Comparison of ENCODE assay signal across 24 cellular contexts in the genomic region with DNA sequence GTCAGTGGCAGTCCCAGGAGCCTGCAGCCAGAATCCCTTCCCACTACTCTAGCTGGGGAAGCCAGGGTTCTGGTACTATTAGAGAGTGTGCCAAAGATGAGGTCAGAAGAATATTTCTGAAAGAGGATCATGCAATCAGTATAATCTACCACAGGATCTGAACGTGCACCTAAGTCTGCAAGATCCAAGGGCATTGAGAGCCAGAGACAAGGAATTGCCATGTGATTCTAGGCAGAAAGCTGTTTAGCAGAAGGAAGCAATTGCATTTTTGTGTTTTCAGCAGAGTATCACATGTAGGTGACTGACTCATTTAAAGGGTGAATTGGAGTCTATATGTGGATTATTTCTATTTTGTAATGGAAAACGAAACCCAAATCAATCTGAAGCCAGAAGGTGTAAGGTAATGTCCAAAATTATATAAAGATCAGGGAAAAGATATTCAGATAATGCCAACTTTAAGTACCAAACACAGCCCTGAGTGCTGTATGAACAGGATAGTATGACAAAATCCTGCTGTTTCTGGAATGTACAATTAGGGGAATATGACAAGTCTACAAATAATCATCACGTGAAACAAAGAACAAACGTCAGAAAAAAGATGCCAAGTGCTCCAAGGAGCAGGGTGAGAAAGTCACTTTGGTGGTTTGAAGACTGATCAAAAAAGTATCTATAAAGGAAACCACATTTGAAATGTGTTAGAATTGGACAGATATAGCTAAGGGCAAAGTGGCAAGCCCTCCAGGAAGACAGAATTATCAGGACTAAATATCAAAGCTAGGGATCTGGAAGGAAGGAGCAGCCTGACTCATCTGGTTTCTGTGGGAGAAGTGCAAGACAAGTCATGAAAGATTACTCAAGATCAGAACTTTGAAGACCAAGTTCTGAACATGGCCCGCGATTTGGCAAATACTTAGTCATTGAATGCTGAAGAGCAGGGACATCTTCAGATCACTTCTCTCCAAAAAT.
DNase-seq lines count a peak whose midpoint lies in the region; ATAC-seq, FAIRE-seq and TF ChIP-seq lines count a peak whose summit lies in the region.
"Had no signal": no experiment of that assay in that cellular context is flagged by ENCODE, and none has a peak within 500 bp of the region (broad histone marks: within the 10 kb centered on the region; RNA-seq: fewer than 3 reads in every experiment).

No MANE protein-coding gene starts in this region.

- ATAC-seq in activated T-helper 17 cell treated with anti-CD3 and anti-CD28 coated beads, Interleukin-2, amount 50 U/mL, for 72 hours (replicated peaks): no peak
- ATAC-seq: mucosa of descending colon, T-helper 17 cell had no signal

- no peak overlapping the region for H3K27ac Mint-ChIP-seq in activated T-helper 2 cell treated with anti-CD3 and anti-CD28 coated beads, Interferon-gamma antibody, Interleukin-2, Interleukin-4, amounts not matched to agents 10 μg/mL and 5 μg/mL and 100 μg/mL, durations not matched to agents 14 hours and 24 hours and 36 hours
- H3K27ac Mint-ChIP-seq in activated T-helper 17 cell treated with anti-CD3 and anti-CD28 coated beads, Interleukin-2, amount 50 U/mL, for 72 hours: no peak overlapping the region
- H3K27ac Mint-ChIP-seq: B cell, immature natural killer cell, T-helper 17 cell had no signal

- no peak for TF ChIP-seq CTCF in bronchial epithelial cell (IDR thresholded peaks at IDR 0.05; ENCODE audit: insufficient read depth, low read length, severe bottlenecking)
- no peak for TF ChIP-seq CTCF in osteoblast (IDR thresholded peaks at IDR 0.05; ENCODE audit: extremely low read depth, low read depth, low read length)
- no peak for TF ChIP-seq CTCF in left ventricle myocardium inferior (IDR thresholded peaks at IDR 0.05; ENCODE audit: borderline replicate concordance)

- H4K20me1 ChIP-seq in osteoblast (ENCODE audit: insufficient read depth, low read length): no peaks in the 10 kb centered on the region

- no peak overlapping the region for H3K4me2 ChIP-seq in osteoblast (ENCODE audit: insufficient read depth, low read length)

- H3K27ac ChIP-seq in osteoblast (ENCODE audit: low read depth, low read length): peak overlapping the region; percentile 21
- no peak overlapping the region for H3K27ac ChIP-seq in left ventricle myocardium inferior (replicated peaks)
- H3K27ac ChIP-seq: adrenal gland, SJCRH30, spleen, stomach, VCaP had no signal

- H3K27me3 Mint-ChIP-seq in activated T-helper 2 cell treated with anti-CD3 and anti-CD28 coated beads, Interferon-gamma antibody, Interleukin-2, Interleukin-4, amounts not matched to agents 10 μg/mL and 5 μg/mL and 100 μg/mL, durations not matched to agents 14 hours and 24 hours and 36 hours (ENCODE audit: low read depth): no peaks in the 10 kb centered on the region
- peaks cover 8% of the 10 kb centered on the region for H3K27me3 Mint-ChIP-seq in activated T-helper 17 cell treated with anti-CD3 and anti-CD28 coated beads, Interleukin-2, amount 50 U/mL, for 72 hours
- H3K27me3 Mint-ChIP-seq: B cell had no signal

- H3K36me3 ChIP-seq in bronchial epithelial cell (ENCODE audit: control insufficient read depth, insufficient read depth, low read length) (no peaks in the 10 kb centered on the region), osteoblast (ENCODE audit: insufficient read depth, low read length) (no peaks in the 10 kb centered on the region), left ventricle myocardium inferior (no peaks in the 10 kb centered on the region)
- H3K36me3 ChIP-seq: adrenal gland, SJCRH30, spleen, stomach had no signal

- FAIRE-seq in bronchial epithelial cell (lab: Jason Lieb, UNC): no peak

- intact Hi-C loops in left ventricle myocardium inferior (cut with micrococcal nuclease): no loop called here
- intact Hi-C loops in activated T-helper 2 cell treated with anti-CD3 and anti-CD28 coated beads, Interferon-gamma antibody, Interleukin-2, Interleukin-4, amounts not matched to agents 10 μg/mL and 5 μg/mL and 100 μg/mL, durations not matched to agents 14 hours and 24 hours and 36 hours (cut with micrococcal nuclease): no loop called here

- no peaks in the 10 kb centered on the region for H3K79me2 ChIP-seq in osteoblast (ENCODE audit: insufficient read depth, low read length)

- H3K36me3 Mint-ChIP-seq in activated T-helper 2 cell treated with anti-CD3 and anti-CD28 coated beads, Interferon-gamma antibody, Interleukin-2, Interleukin-4, amounts not matched to agents 10 μg/mL and 5 μg/mL and 100 μg/mL, durations not matched to agents 14 hours and 24 hours and 36 hours (ENCODE audit: low read depth): no peaks in the 10 kb centered on the region
- H3K36me3 Mint-ChIP-seq in activated T-helper 17 cell treated with anti-CD3 and anti-CD28 coated beads, Interleukin-2, amount 50 U/mL, for 72 hours (ENCODE audit: low read depth): no peaks in the 10 kb centered on the region
- H3K36me3 Mint-ChIP-seq: immature natural killer cell had no signal

- no peaks in the 10 kb centered on the region for H3K27me3 ChIP-seq in bronchial epithelial cell (ENCODE audit: control insufficient read depth, insufficient read depth, low read length)
- H3K27me3 ChIP-seq in osteoblast (ENCODE audit: insufficient read depth, low read length): no peaks in the 10 kb centered on the region
- H3K27me3 ChIP-seq in left ventricle myocardium inferior (ENCODE audit: low read depth): no peaks in the 10 kb centered on the region
- H3K27me3 ChIP-seq: adrenal gland, SJCRH30, spleen, stomach had no signal

- peak; percentile 89 for DNase-seq in ELR (ENCODE audit: low read depth)
- peak; percentile 63 for DNase-seq in NCI-H226
- peak; percentile 34 for DNase-seq in bronchial epithelial cell (ENCODE audit: low read depth)
- DNase-seq in osteoblast (ENCODE audit: insufficient read length, low spot score, missing footprints): peak; percentile 57
- DNase-seq in left ventricle myocardium inferior: no peak
- DNase-seq in activated T-helper 2 cell treated with anti-CD3 and anti-CD28 coated beads, Interferon-gamma antibody, Interleukin-2, Interleukin-4, amounts not matched to agents 10 μg/mL and 5 μg/mL and 100 μg/mL, durations not matched to agents 14 hours and 24 hours and 36 hours (ENCODE audit: low spot score): no peak
- DNase-seq: activated CD4-positive, alpha-beta T cell treated with anti-CD3 and anti-CD28 coated beads, Interleukin-2, amount 50 U/mL, for 1 hour; activated CD8-positive, alpha-beta memory T cell treated with anti-CD3 and anti-CD28 coated beads, Interleukin-2, amount 50 U/mL, for 4 hours; activated gamma-delta T cell; adrenal gland; immature natural killer cell; IMR-90; mucosa of descending colon; NCI-H187 treated with DMSO at 0.1 percent for 48 hours; NCI-H345; NCI-H82; OCI-M1; SJCRH30; spleen; stomach; T-helper 17 cell had no signal

- H3K4me1 Mint-ChIP-seq in activated T-helper 2 cell treated with anti-CD3 and anti-CD28 coated beads, Interferon-gamma antibody, Interleukin-2, Interleukin-4, amounts not matched to agents 10 μg/mL and 5 μg/mL and 100 μg/mL, durations not matched to agents 14 hours and 24 hours and 36 hours (ENCODE audit: low read depth): no peaks in the 10 kb centered on the region
- peaks cover 3% of the 10 kb centered on the region for H3K4me1 Mint-ChIP-seq in activated T-helper 17 cell treated with anti-CD3 and anti-CD28 coated beads, Interleukin-2, amount 50 U/mL, for 72 hours
- H3K4me1 Mint-ChIP-seq: B cell, immature natural killer cell, T-helper 17 cell had no signal

- H3K4me1 ChIP-seq in osteoblast (ENCODE audit: insufficient read depth, low read length) (peaks cover 9% of the 10 kb centered on the region), left ventricle myocardium inferior (no peaks in the 10 kb centered on the region)
- H3K4me1 ChIP-seq: adrenal gland, SJCRH30, spleen, stomach had no signal

- H3K4me3 ChIP-seq in bronchial epithelial cell (ENCODE audit: low read depth, low read length): no peak overlapping the region
- H3K4me3 ChIP-seq in osteoblast (ENCODE audit: insufficient read depth, low read length): no peak overlapping the region
- H3K4me3 ChIP-seq in left ventricle myocardium inferior: no peak overlapping the region
- H3K4me3 ChIP-seq: adrenal gland, mucosa of descending colon, SJCRH30, spleen, stomach had no signal

- H2AFZ ChIP-seq in osteoblast (ENCODE audit: low read length): no peak overlapping the region

- H3K4me3 Mint-ChIP-seq in activated T-helper 2 cell treated with anti-CD3 and anti-CD28 coated beads, Interferon-gamma antibody, Interleukin-2, Interleukin-4, amounts not matched to agents 10 μg/mL and 5 μg/mL and 100 μg/mL, durations not matched to agents 14 hours and 24 hours and 36 hours (ENCODE audit: low read depth): no peak overlapping the region
- no peak overlapping the region for H3K4me3 Mint-ChIP-seq in activated T-helper 17 cell treated with anti-CD3 and anti-CD28 coated beads, Interleukin-2, amount 50 U/mL, for 72 hours
- H3K4me3 Mint-ChIP-seq: B cell, immature natural killer cell, T-helper 17 cell had no signal

- no peaks in the 10 kb centered on the region for H3K9me3 Mint-ChIP-seq in activated T-helper 2 cell treated with anti-CD3 and anti-CD28 coated beads, Interferon-gamma antibody, Interleukin-2, Interleukin-4, amounts not matched to agents 10 μg/mL and 5 μg/mL and 100 μg/mL, durations not matched to agents 14 hours and 24 hours and 36 hours
- peaks cover 9% of the 10 kb centered on the region for H3K9me3 Mint-ChIP-seq in activated T-helper 17 cell treated with anti-CD3 and anti-CD28 coated beads, Interleukin-2, amount 50 U/mL, for 72 hours

- no peaks in the 10 kb centered on the region for H3K9me3 ChIP-seq in osteoblast (ENCODE audit: low read depth, low read length)
- no peaks in the 10 kb centered on the region for H3K9me3 ChIP-seq in left ventricle myocardium inferior (replicated peaks)
- H3K9me3 ChIP-seq: adrenal gland, SJCRH30 had no signal

Comparison
In these comparisons a context has a peak if more than half of its experiments do, and no peak if none do; other contexts are left out.
1. DNase-seq: peak in ELR (single experiment), NCI-H226 (single experiment), bronchial epithelial cell (single experiment) and osteoblast (single experiment); none in left ventricle myocardium inferior (single experiment) and activated T-helper 2 cell treated with anti-CD3 and anti-CD28 coated beads, Interferon-gamma antibody, Interleukin-2, Interleukin-4, amounts not matched to agents 10 μg/mL and 5 μg/mL and 100 μg/mL, durations not matched to agents 14 hours and 24 hours and 36 hours (single experiment).